In genomic region chr12:78209851-78210493, GRCh38 we compare ENCODE assay signal across 11 cellular contexts.
DNase-seq lines count a peak whose midpoint lies in the region; ATAC-seq and TF ChIP-seq lines count a peak whose summit lies in the region.
"Had no signal": no experiment of that assay in that cellular context is flagged by ENCODE, and none has a peak within 500 bp of the region (broad histone marks: within the 10 kb centered on the region; RNA-seq: fewer than 3 reads in every experiment).

No MANE protein-coding gene starts in this region.

- H3K9me3 ChIP-seq in upper lobe of right lung (no peaks in the 10 kb centered on the region), prostate gland (no peaks in the 10 kb centered on the region)

- no peak for TF ChIP-seq CTCF in glutamatergic neuron (IDR thresholded peaks at IDR 0.05; ENCODE audit: partially characterized antibody, unreplicated experiment)
- TF ChIP-seq CTCF in upper lobe of right lung (IDR thresholded peaks at IDR 0.05) = no peak
- no peak for TF ChIP-seq CTCF in prostate gland (IDR thresholded peaks at IDR 0.05)

- H3K27ac ChIP-seq in upper lobe of right lung (no peak overlapping the region), prostate gland (no peak overlapping the region)

- H3K9me3 Mint-ChIP-seq in glutamatergic neuron (ENCODE audit: unreplicated experiment) = peaks cover 12% of the 10 kb centered on the region
- H3K9me3 Mint-ChIP-seq: memory B cell had no signal

- ATAC-seq in upper lobe of right lung (peak; percentile 36), HG02588 (IDR thresholded peaks at IDR 0.05; ENCODE audit: unreplicated experiment) (no peak)
- ATAC-seq: GM12878 had no signal

- H3K4me1 Mint-ChIP-seq in glutamatergic neuron (ENCODE audit: low read depth, unreplicated experiment) = peaks cover 48% of the 10 kb centered on the region
- H3K4me1 Mint-ChIP-seq: memory B cell had no signal

- no peaks in the 10 kb centered on the region for H3K36me3 Mint-ChIP-seq in glutamatergic neuron (ENCODE audit: unreplicated experiment)
- H3K36me3 Mint-ChIP-seq: memory B cell had no signal

- H3K4me3 ChIP-seq in upper lobe of right lung (no peak overlapping the region), prostate gland (no peak overlapping the region)
- H3K4me3 ChIP-seq: GM12878 had no signal

- H3K27me3 ChIP-seq in upper lobe of right lung = no peaks in the 10 kb centered on the region
- H3K27me3 ChIP-seq in prostate gland (replicated peaks; ENCODE audit: insufficient read depth) = no peaks in the 10 kb centered on the region

- H3K36me3 ChIP-seq in upper lobe of right lung = no peaks in the 10 kb centered on the region
- no peaks in the 10 kb centered on the region for H3K36me3 ChIP-seq in prostate gland

- H3K27ac Mint-ChIP-seq in glutamatergic neuron (ENCODE audit: unreplicated experiment) = peak overlapping the region; percentile 93
- H3K27ac Mint-ChIP-seq: memory B cell had no signal

- no peak for TF ChIP-seq POLR2A in prostate gland (IDR thresholded peaks at IDR 0.05)

- peak; percentile 90 to 94 for DNase-seq in NCI-H187 (lab: John Stamatoyannopoulos, UW)
- no peak for DNase-seq in NCI-H187 treated with DMSO at 0.1 percent for 48 hours (lab: John Stamatoyannopoulos, UW)
- peak; percentile 99 for DNase-seq in NCI-H82 (lab: John Stamatoyannopoulos, UW)
- DNase-seq in glutamatergic neuron = peak; percentile 81
- no peak for DNase-seq in upper lobe of right lung
- DNase-seq in prostate gland (ENCODE audit: low spot score) = no peak
- DNase-seq in stimulated activated CD4-positive, alpha-beta T cell treated with anti-CD3 and anti-CD28 coated beads, Interleukin-4, amount 100 ng/mL, for 24 hours = no peak
- DNase-seq: stimulated activated CD4-positive, alpha-beta T cell treated with anti-CD3 and anti-CD28 coated beads, Interleukin-4, amount 100 ng/mL, for 4 hours had no signal

- H3K4me3 Mint-ChIP-seq in glutamatergic neuron (ENCODE audit: unreplicated experiment) = peak overlapping the region; percentile 77
- H3K4me3 Mint-ChIP-seq: memory B cell had no signal

- WGBS in prostate gland = 56% methylated on average over 12 of the region's 12 CpGs

- peaks cover 12% of the 10 kb centered on the region for H3K27me3 Mint-ChIP-seq in glutamatergic neuron (ENCODE audit: unreplicated experiment)

- H3K4me1 ChIP-seq in upper lobe of right lung (no peaks in the 10 kb centered on the region), prostate gland (replicated peaks) (no peaks in the 10 kb centered on the region)

- intact Hi-C loops in upper lobe of right lung (cut with DNase I) = no loop called here
- intact Hi-C loops in prostate gland (cut with DNase I) = no loop called here

Comparison
In these comparisons a context has a peak if more than half of its experiments do, and no peak if none do; other contexts are left out.
1. DNase-seq: peak in NCI-H187 (2 of 2), NCI-H82 (single experiment) and glutamatergic neuron (single experiment); none in NCI-H187 treated with DMSO at 0.1 percent for 48 hours (single experiment), upper lobe of right lung (single experiment), prostate gland (single experiment) and stimulated activated CD4-positive, alpha-beta T cell treated with anti-CD3 and anti-CD28 coated beads, Interleukin-4, amount 100 ng/mL, for 24 hours (single experiment).